12 cellular contexts compared by ENCODE assay signal in genomic region chr12:42213023-42213422, GRCh38. TPM values are rescaled to one million over a fixed set of nuclear protein-coding genes. Genes with fewer than 3 reads are reported as not detected.
DNase-seq lines count a peak whose midpoint lies in the region; ATAC-seq lines count a peak whose summit lies in the region.
"Had no signal": no experiment of that assay in that cellular context is flagged by ENCODE, and none has a peak within 500 bp of the region (broad histone marks: within the 10 kb centered on the region; RNA-seq: fewer than 3 reads in every experiment).

No MANE protein-coding gene starts in this region.

- ATAC-seq in HG03039 (IDR thresholded peaks at IDR 0.05; ENCODE audit: unreplicated experiment) = no peak
- ATAC-seq: stimulated activated naive CD8-positive, alpha-beta T cell treated with anti-CD3 and anti-CD28 coated beads, Interleukin-15, amount 100 ng/mL, for 72 hours had no signal

- peak; percentile 72 for DNase-seq in COLO668 (lab: John Stamatoyannopoulos, UW; ENCODE audit: unreplicated experiment)
- peak; percentile 25 for DNase-seq in HT1080 (ENCODE audit: low read depth)
- DNase-seq in NCI-H69 (lab: John Stamatoyannopoulos, UW) = peak; percentile 98
- peak; percentile 52 for DNase-seq in epithelial cell of prostate (ENCODE audit: low read depth, low spot score)
- no peak for DNase-seq in OCI-M2 (lab: John Stamatoyannopoulos, UW; ENCODE audit: unreplicated experiment)
- no peak for DNase-seq in activated naive CD4-positive, alpha-beta T cell treated with Interleukin-2 at 50 U/mL for 16 hours
- DNase-seq in dedifferentiated amniotic fluid mesenchymal stem cell (ENCODE audit: extremely low spot score) = no peak
- DNase-seq: left lung; stimulated activated naive CD8-positive, alpha-beta T cell treated with anti-CD3 and anti-CD28 coated beads, Interleukin-15, amount 100 ng/mL, for 72 hours; SW 1271 had no signal

- no peak overlapping the region for H3K27ac ChIP-seq in epithelial cell of prostate
- H3K27ac ChIP-seq: BLaER1, left lung had no signal

RNA-seq across cellular contexts. Expression of gene YAF2, which starts 25.0 kb away (rescaled TPM):
- total RNA-seq in HT1080 (2014; rRNA removed; shearing (Covaris generic)) = 14.2 and 14.9 TPM in 2 replicates
- polyA plus RNA-seq in HT1080 (2015; cell fraction: cytosol; rRNA removed) = 14.9 and 16.0 TPM in 2 replicates
- polyA plus RNA-seq in HT1080 (2015; cell fraction: nucleus; rRNA removed) = 14.9 and 16.3 TPM in 2 replicates

Comparison
In these comparisons a context has a peak if more than half of its experiments do, and no peak if none do; other contexts are left out.
1. DNase-seq: peak in COLO668 (single experiment), HT1080 (single experiment), NCI-H69 (single experiment) and epithelial cell of prostate (single experiment); none in OCI-M2 (single experiment), activated naive CD4-positive, alpha-beta T cell treated with Interleukin-2 at 50 U/mL for 16 hours (single experiment) and dedifferentiated amniotic fluid mesenchymal stem cell (single experiment).